ENCODE assay signal across 1 cellular context in the genomic region with DNA sequence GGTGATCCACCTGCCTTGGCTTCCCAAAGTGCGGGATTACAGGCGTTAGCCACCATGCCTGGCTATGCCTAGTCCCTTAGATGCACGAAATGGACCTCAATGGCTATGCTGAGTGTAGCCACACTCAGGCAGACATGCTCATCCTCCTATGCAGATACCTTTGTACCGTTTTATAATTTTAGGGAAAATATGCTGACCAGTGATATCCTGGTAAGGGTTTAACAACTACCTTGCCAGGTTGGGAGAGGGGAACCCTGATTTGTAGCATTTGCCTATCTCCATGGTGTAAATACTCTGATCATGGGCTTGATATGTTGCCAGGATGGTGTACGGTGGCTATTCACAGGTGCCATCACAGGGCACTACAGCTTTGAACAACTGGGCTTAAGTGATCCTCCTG.
TF ChIP-seq lines count a peak whose summit lies in the region.

No MANE protein-coding gene starts in this region.

TF ChIP-seq in HepG2, 621 proteins besides CTCF, POLR2A, EP300 and RAD21:
- TF ChIP-seq MAFK (conservative IDR thresholded peaks at IDR 0.05 in 1 of 2, IDR thresholded peaks at IDR 0.05 in 1 of 2; ENCODE audit: low read length in 2 of 2), result peak; percentile 81 to 86
- TF ChIP-seq, protein P1, sequence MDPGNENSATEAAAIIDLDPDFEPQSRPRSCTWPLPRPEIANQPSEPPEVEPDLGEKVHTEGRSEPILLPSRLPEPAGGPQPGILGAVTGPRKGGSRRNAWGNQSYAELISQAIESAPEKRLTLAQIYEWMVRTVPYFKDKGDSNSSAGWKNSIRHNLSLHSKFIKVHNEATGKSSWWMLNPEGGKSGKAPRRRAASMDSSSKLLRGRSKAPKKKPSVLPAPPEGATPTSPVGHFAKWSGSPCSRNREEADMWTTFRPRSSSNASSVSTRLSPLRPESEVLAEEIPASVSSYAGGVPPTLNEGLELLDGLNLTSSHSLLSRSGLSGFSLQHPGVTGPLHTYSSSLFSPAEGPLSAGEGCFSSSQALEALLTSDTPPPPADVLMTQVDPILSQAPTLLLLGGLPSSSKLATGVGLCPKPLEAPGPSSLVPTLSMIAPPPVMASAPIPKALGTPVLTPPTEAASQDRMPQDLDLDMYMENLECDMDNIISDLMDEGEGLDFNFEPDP (CRISPR knock-in tag; conservative IDR thresholded peaks at IDR 0.05), result 0 out of 2 replicates have a peak, but pooled peaks have one; percentile 18
- no peak for TF ChIP-seq ZNF207 (IDR thresholded peaks at IDR 0.05; ENCODE audit: borderline replicate concordance)
- TF ChIP-seq MAFF (IDR thresholded peaks at IDR 0.05; ENCODE audit: low read depth, low read length), result peak; percentile 69
